26 cellular contexts compared by ENCODE assay signal in the genomic region with DNA sequence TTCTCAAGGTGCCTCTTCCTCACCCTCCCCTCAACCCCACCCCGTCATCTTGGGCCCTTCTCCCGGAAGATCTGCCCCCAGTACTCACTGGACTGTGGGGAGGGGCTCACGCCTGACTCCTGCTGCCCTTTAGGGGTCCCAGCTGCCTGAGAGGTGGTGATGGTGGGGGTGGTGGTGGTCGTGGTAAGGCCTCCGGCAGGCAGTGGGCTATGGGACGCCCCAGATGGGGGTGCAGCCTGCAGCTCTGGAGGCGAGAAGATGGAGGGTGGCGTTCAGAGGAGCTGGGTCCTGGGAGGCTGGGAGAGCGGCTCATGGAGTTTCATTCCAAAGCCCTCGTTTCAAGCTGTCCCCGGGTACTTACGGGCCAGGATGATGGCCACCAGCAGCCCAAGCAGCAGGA. TPM values are rescaled to one million over a fixed set of nuclear protein-coding genes. Genes with fewer than 3 reads are reported as not detected.
DNase-seq lines count a peak whose midpoint lies in the region; ATAC-seq, FAIRE-seq and TF ChIP-seq lines count a peak whose summit lies in the region.
"Had no signal": no experiment of that assay in that cellular context is flagged by ENCODE, and none has a peak within 500 bp of the region (broad histone marks: within the 10 kb centered on the region; RNA-seq: fewer than 3 reads in every experiment).

No MANE protein-coding gene starts in this region.

- peak overlapping the region; percentile 48 for H2BK15ac ChIP-seq in mesenchymal stem cell (ENCODE audit: low read depth, poor library complexity, severe bottlenecking)

- H3K14ac ChIP-seq in mesenchymal stem cell (ENCODE audit: low read length in 2 of 2), result no peak overlapping the region

- 83% methylated on average over 12 of the region's 12 CpGs for WGBS in mesenchymal stem cell
- 78 to 90% (median 84%) methylated on average over 11 to 12 of the region's 12 CpGs for WGBS in spleen, 5 donors

- no peaks in the 10 kb centered on the region for H3K36me3 ChIP-seq in kidney (ENCODE audit: control insufficient read depth in 1 of 2, insufficient read depth in 2 of 2, low read length in 2 of 2)
- no peaks in the 10 kb centered on the region for H3K36me3 ChIP-seq in mesenchymal stem cell (ENCODE audit: control insufficient read depth in 1 of 2, insufficient read depth in 2 of 2, low read depth in 1 of 2, low read length in 2 of 2)
- H3K36me3 ChIP-seq in spleen, result no peaks in the 10 kb centered on the region
- H3K36me3 ChIP-seq: BE2C; BLaER1 treated with 17β-estradiol and CSF1 and Interleukin-3, amounts not matched to agents 10 nM and 100 nM; HAP-1 had no signal

- H3K27ac Mint-ChIP-seq in chondrocyte (ENCODE audit: unreplicated experiment), result no peak overlapping the region
- H3K27ac Mint-ChIP-seq: CD4-positive, alpha-beta T cell; GM23338; HFFc6 had no signal

- peaks cover 0 to 6% of the 10 kb centered on the region in 2 donors for H3K4me1 ChIP-seq in kidney (ENCODE audit: control insufficient read depth in 1 of 2, insufficient read depth in 1 of 2, low read depth in 1 of 2, low read length in 2 of 2)
- H3K4me1 ChIP-seq in mesenchymal stem cell (ENCODE audit: control insufficient read depth, insufficient read depth, low read depth, low read length), result peaks cover under 1% of the 10 kb centered on the region
- H3K4me1 ChIP-seq in spleen, result peaks cover 11 to 17% (median 16%) of the 10 kb centered on the region in 6 donors
- H3K4me1 ChIP-seq: BE2C, HAP-1 had no signal

- H3K27ac ChIP-seq in kidney (ENCODE audit: low read depth in 2 of 2, low read length in 2 of 2) (no peak overlapping the region), mesenchymal stem cell (ENCODE audit: low read length, poor library complexity, severe bottlenecking) (no peak overlapping the region), spleen (no peak overlapping the region)
- H3K27ac ChIP-seq: BLaER1 treated with 17β-estradiol and CSF1 and Interleukin-3, amounts not matched to agents 10 nM and 100 nM had no signal

- no peak for TF ChIP-seq POLR2A in spleen (IDR thresholded peaks at IDR 0.05)

- DNase-seq in chondrocyte (ENCODE audit: low spot score) (peak; percentile 83), kidney (peak; percentile 60), mesenchymal stem cell (no peak), spleen (peak; percentile 62), GM03348 (ENCODE audit: low spot score) (no peak)
- DNase-seq: BE2C; CD4-positive, alpha-beta T cell; CD8-positive, alpha-beta memory T cell; DMS 273 treated with DMSO at 0.1 percent for 48 hours; DMS79; EL; GDM1; HFFc6 had no signal

- H2BK120ac ChIP-seq in mesenchymal stem cell (ENCODE audit: low read depth, low read length), result no peak overlapping the region

- no peak overlapping the region for H3K4me2 ChIP-seq in mesenchymal stem cell (ENCODE audit: low read length, poor library complexity, severe bottlenecking)
- H3K4me2 ChIP-seq: BLaER1 treated with 17β-estradiol and CSF1 and Interleukin-3, amounts not matched to agents 10 nM and 100 nM; GM23338 had no signal

- H2AK5ac ChIP-seq in mesenchymal stem cell (ENCODE audit: low read length, severe bottlenecking), result no peak overlapping the region

- H3K9ac ChIP-seq in kidney (ENCODE audit: low read length in 2 of 2) (no peak overlapping the region), mesenchymal stem cell (ENCODE audit: low read length) (no peak overlapping the region)
- H3K9ac ChIP-seq: BLaER1 treated with 17β-estradiol and CSF1 and Interleukin-3, amounts not matched to agents 10 nM and 100 nM had no signal

- H3K79me1 ChIP-seq in mesenchymal stem cell (replicated peaks; ENCODE audit: low read length, poor library complexity, severe bottlenecking), result no peaks in the 10 kb centered on the region

- H4K8ac ChIP-seq in mesenchymal stem cell (ENCODE audit: low read length), result no peak overlapping the region

- H3K27me3 Mint-ChIP-seq in chondrocyte (ENCODE audit: low read depth), result peaks cover 28% of the 10 kb centered on the region

- H3K9me3 Mint-ChIP-seq in chondrocyte (ENCODE audit: low read depth), result no peaks in the 10 kb centered on the region
- H3K9me3 Mint-ChIP-seq: CD4-positive, alpha-beta T cell; CD8-positive, alpha-beta memory T cell; GM23338; HFFc6 had no signal

- ATAC-seq in HG03460 (IDR thresholded peaks at IDR 0.05; ENCODE audit: unreplicated experiment), result no peak
- no peak for ATAC-seq in GM18520 (IDR thresholded peaks at IDR 0.05; ENCODE audit: unreplicated experiment)
- ATAC-seq: GM23338 had no signal

- peaks cover 17% of the 10 kb centered on the region for H3K4me1 Mint-ChIP-seq in chondrocyte (ENCODE audit: low read depth)

- H3K4ac ChIP-seq in mesenchymal stem cell (ENCODE audit: low read depth in 1 of 2, low read length in 2 of 2), result no peak overlapping the region

- H3K4me3 ChIP-seq in kidney (ENCODE audit: low read length in 2 of 2) (no peak overlapping the region), mesenchymal stem cell (ENCODE audit: insufficient read depth in 1 of 2, low read depth in 1 of 2, low read length in 2 of 2) (no peak overlapping the region), spleen (no peak overlapping the region)
- H3K4me3 ChIP-seq: BLaER1 treated with 17β-estradiol and CSF1 and Interleukin-3, amounts not matched to agents 10 nM and 100 nM; GM23338; HAP-1 had no signal

- H3K23ac ChIP-seq in mesenchymal stem cell (ENCODE audit: low read length in 2 of 2), result no peak overlapping the region

- no peak overlapping the region for H3K18ac ChIP-seq in mesenchymal stem cell (ENCODE audit: low read depth in 1 of 2, low read length in 2 of 2)

- H3K9me3 ChIP-seq in kidney (ENCODE audit: control insufficient read depth in 1 of 2, low read length in 2 of 2), result no peaks in the 10 kb centered on the region
- no peaks in the 10 kb centered on the region for H3K9me3 ChIP-seq in mesenchymal stem cell (ENCODE audit: control insufficient read depth, low read length)
- no peaks in the 10 kb centered on the region for H3K9me3 ChIP-seq in spleen
- H3K9me3 ChIP-seq: BE2C; BLaER1 treated with 17β-estradiol and CSF1 and Interleukin-3, amounts not matched to agents 10 nM and 100 nM; HAP-1 had no signal

- TF ChIP-seq CTCF in chondrocyte (IDR thresholded peaks at IDR 0.05) (no peak), kidney (IDR thresholded peaks at IDR 0.05; ENCODE audit: borderline replicate concordance, extremely low read depth, insufficient read depth) (no peak), spleen (IDR thresholded peaks at IDR 0.05 in 8 of 11, conservative IDR thresholded peaks at IDR 0.05 in 3 of 11) (no peak)

- H4K91ac ChIP-seq in mesenchymal stem cell (ENCODE audit: low read length), result no peak overlapping the region

- intact Hi-C loops in kidney (cut with DNase I), result no loop called here
- intact Hi-C loops in spleen (cut with DNase I; ENCODE audit: low total_unique reads), result no loop called here

- H3K4me3 Mint-ChIP-seq in chondrocyte (ENCODE audit: unreplicated experiment), result no peak overlapping the region
- H3K4me3 Mint-ChIP-seq: CD14-positive monocyte; CD4-positive, alpha-beta T cell; CD8-positive, alpha-beta memory T cell; GM23338; HFFc6 had no signal

- H2AFZ ChIP-seq in mesenchymal stem cell (ENCODE audit: low read depth, low read length), result no peak overlapping the region
- H2AFZ ChIP-seq: GM23338 had no signal

- FAIRE-seq in kidney (lab: Jason Lieb, UNC), result no peak
- FAIRE-seq: A204.1, D721Med, GM12891, GM18507, GM19239, H54 had no signal

- no peaks in the 10 kb centered on the region for H3K36me3 Mint-ChIP-seq in chondrocyte (ENCODE audit: low read depth)
- H3K36me3 Mint-ChIP-seq: CD8-positive, alpha-beta memory T cell had no signal

- no peak overlapping the region for H2BK5ac ChIP-seq in mesenchymal stem cell (ENCODE audit: low read depth, low read length, poor library complexity, severe bottlenecking)

- H3K27me3 ChIP-seq in mesenchymal stem cell (ENCODE audit: control insufficient read depth in 1 of 2, insufficient read depth in 1 of 2, low read length in 2 of 2) (peaks cover 26 to 82% of the 10 kb centered on the region in 2 experiments), spleen (replicated peaks in 1 of 7) (peaks cover under 1 to 69% (median 3%) of the 10 kb centered on the region in 7 donors)

- H2BK12ac ChIP-seq in mesenchymal stem cell (ENCODE audit: low read length in 2 of 2), result no peak overlapping the region

RNA-seq across cellular contexts. Expression of a gene that starts 0.8 kb away (rescaled TPM):
- total RNA-seq in chondrocyte (not detected in 3 replicates), kidney (not detected), spleen (under 1 TPM in 1 of 7 donors, not detected in 6; 0.16 TPM)
- polyA plus RNA-seq in kidney (ENCODE audit: insufficient read depth, low read depth, low replicate concordance) (not detected), spleen (under 1 TPM; 0.02 to 0.03 (median 0.02) TPM)
- not detected for polyA plus RNA-seq in mesenchymal stem cell (2013, experiment 1 of 2)
- polyA plus RNA-seq in mesenchymal stem cell (2013, experiment 2 of 2), result not detected
- total RNA-seq: CD4-positive, alpha-beta T cell; CD8-positive, alpha-beta memory T cell; HFFc6 had no signal
- polyA plus RNA-seq: AG04450; CD14-positive monocyte; CD8-positive, alpha-beta memory T cell; GM23338 had no signal

RNA-seq across cellular contexts. Expression of a gene that starts 5.0 kb away (rescaled TPM):
- total RNA-seq in chondrocyte, result 16.2 to 67.2 TPM (median 67.1 TPM) in 3 replicates
- total RNA-seq in kidney, result 42.8 TPM
- polyA plus RNA-seq in kidney (ENCODE audit: insufficient read depth, low read depth, low replicate concordance), result 40.4 TPM
- 25.1 TPM for polyA plus RNA-seq in mesenchymal stem cell (2013, experiment 1 of 2)
- 26.5 TPM for polyA plus RNA-seq in mesenchymal stem cell (2013, experiment 2 of 2)
- total RNA-seq in spleen, result 10 to 100 TPM; 21.3 to 55.0 (median 35.8) TPM
- 10 to 100 TPM; 10.3 to 29.0 (median 20.2) TPM for polyA plus RNA-seq in spleen
- total RNA-seq: CD4-positive, alpha-beta T cell; CD8-positive, alpha-beta memory T cell had no signal
- polyA plus RNA-seq: CD14-positive monocyte; CD8-positive, alpha-beta memory T cell had no signal

RNA-seq across cellular contexts. Expression of a gene that starts 11.4 kb away (rescaled TPM):
- total RNA-seq in chondrocyte (22.8 to 26.0 TPM (median 24.3 TPM) in 3 replicates), kidney (23.5 TPM), spleen (10 to 100 TPM; 13.6 to 18.2 (median 16.5) TPM)
- polyA plus RNA-seq in kidney (ENCODE audit: insufficient read depth, low read depth, low replicate concordance) (18.2 TPM), spleen (10 to 100 TPM in 2 of 3 donors, 1 to 10 TPM in 1; 8.6 to 13.2 (median 10.0) TPM)
- 30.2 TPM for polyA plus RNA-seq in mesenchymal stem cell (2013, experiment 1 of 2)
- 30.5 TPM for polyA plus RNA-seq in mesenchymal stem cell (2013, experiment 2 of 2)

RNA-seq across cellular contexts. Expression of a gene that starts 28.8 kb away (rescaled TPM):
- total RNA-seq in chondrocyte, result 170 to 527 TPM (median 509 TPM) in 3 replicates
- total RNA-seq in kidney, result 137 TPM
- polyA plus RNA-seq in kidney (ENCODE audit: insufficient read depth, low read depth, low replicate concordance), result 42.1 TPM
- polyA plus RNA-seq in mesenchymal stem cell (2013, experiment 1 of 2), result 80.2 TPM
- 77.3 TPM for polyA plus RNA-seq in mesenchymal stem cell (2013, experiment 2 of 2)
- total RNA-seq in spleen, result 100 to 1,000 TPM in 4 of 7 donors, 10 to 100 TPM in 3; 24.2 to 612 (median 139) TPM
- 10 to 100 TPM; 10.3 to 19.3 (median 12.2) TPM for polyA plus RNA-seq in spleen
- polyA plus RNA-seq: CD14-positive monocyte had no signal

RNA-seq across cellular contexts. Expression of a gene that starts 35.8 kb away (rescaled TPM):
- 2.1 to 4.1 TPM (median 3.6 TPM) in 3 replicates for total RNA-seq in chondrocyte
- 30.4 TPM for total RNA-seq in kidney
- 57.6 TPM for polyA plus RNA-seq in kidney (ENCODE audit: insufficient read depth, low read depth, low replicate concordance)
- 0.65 TPM for polyA plus RNA-seq in mesenchymal stem cell (2013, experiment 1 of 2)
- polyA plus RNA-seq in mesenchymal stem cell (2013, experiment 2 of 2), result 0.60 TPM
- total RNA-seq in spleen, result under 1 TPM; 0.28 to 0.88 (median 0.60) TPM
- under 1 TPM; 0.15 to 0.58 (median 0.27) TPM for polyA plus RNA-seq in spleen
- polyA plus RNA-seq: CD14-positive monocyte; CD8-positive, alpha-beta memory T cell had no signal

Comparison
In these comparisons a context has a peak if more than half of its experiments do, and no peak if none do; other contexts are left out.
1. DNase-seq: peak in chondrocyte (single experiment), kidney (single experiment) and spleen (single experiment); none in mesenchymal stem cell (single experiment) and GM03348 (single experiment).